In genomic region chr6:161061576-161061975, GRCh38 we compare ENCODE assay signal across 16 cellular contexts.
DNase-seq lines count a peak whose midpoint lies in the region; ATAC-seq, FAIRE-seq and TF ChIP-seq lines count a peak whose summit lies in the region.
"Had no signal": no experiment of that assay in that cellular context is flagged by ENCODE, and none has a peak within 500 bp of the region (broad histone marks: within the 10 kb centered on the region; RNA-seq: fewer than 3 reads in every experiment).

No MANE protein-coding gene starts in this region.

- intact Hi-C loops in heart right ventricle (cut with DNase I) = loop anchor here in 2 of 10 donors (10.0 kb wide), 1 partner anchor 127 kb away; no protein-coding TSS in a partner anchor

- no peak for TF ChIP-seq EP300 in SK-N-SH (IDR thresholded peaks at IDR 0.05; ENCODE audit: borderline replicate concordance in 1 of 2, low read depth in 1 of 2, low read length in 1 of 2)

- H3K79me2 ChIP-seq in SK-N-SH (ENCODE audit: insufficient read depth) = peaks cover 18% of the 10 kb centered on the region; the same call in 1 of the 2 replicates

- H3K27me3 ChIP-seq in SK-N-SH (ENCODE audit: insufficient read depth) (no peaks in the 10 kb centered on the region), HAP-1 (ENCODE audit: low read depth) (no peaks in the 10 kb centered on the region), heart right ventricle (no peaks in the 10 kb centered on the region)
- H3K27me3 ChIP-seq: BLaER1 had no signal

- H3K4me2 ChIP-seq in SK-N-SH = no peak overlapping the region
- H3K4me2 ChIP-seq: BLaER1 had no signal

- H3K27ac Mint-ChIP-seq in activated T-helper 17 cell treated with anti-CD3 and anti-CD28 coated beads, Interleukin-2, amount 50 U/mL, for 72 hours = peak overlapping the region; percentile 84
- H3K27ac Mint-ChIP-seq: CD14-positive monocyte had no signal

- POLR2A ChIA-PET in SK-N-SH (lab: Yijun Ruan, JAX) = no interaction called here

- H3F3A ChIP-seq in SK-N-SH (replicated peaks; ENCODE audit: insufficient read depth) = no peaks in the 10 kb centered on the region

- CTCF ChIA-PET in SK-N-SH (lab: Yijun Ruan, JAX) = interaction anchor here (0.6 kb wide), 1 partner anchor 25 kb away, joined by 3 read pairs; no protein-coding TSS in a partner anchor

- H3K4me1 ChIP-seq in SK-N-SH (ENCODE audit: control insufficient read depth in 1 of 2, insufficient read depth in 2 of 2, low read depth in 1 of 2, low read length in 1 of 2) (peaks cover 0 to 6% of the 10 kb centered on the region in 2 experiments; a peak in 2 of 4 replicates), HAP-1 (no peaks in the 10 kb centered on the region; the same call in 1 of the 2 replicates), heart right ventricle (peaks cover 0 to 8% (median 0%) of the 10 kb centered on the region in 9 donors)

- H2AFZ ChIP-seq in SK-N-SH (ENCODE audit: low read depth) = no peak overlapping the region

- H3K9me2 ChIP-seq in SK-N-SH = no peaks in the 10 kb centered on the region

- peak; percentile 61 for FAIRE-seq in endometrium (lab: Jason Lieb, UNC)
- FAIRE-seq: H1 had no signal

- TF ChIP-seq CTCF in SK-N-SH (IDR thresholded peaks at IDR 0.05) = no peak
- TF ChIP-seq CTCF in heart right ventricle (IDR thresholded peaks at IDR 0.05) = no peak

- H3K9me3 ChIP-seq in SK-N-SH (no peaks in the 10 kb centered on the region), HAP-1 (no peaks in the 10 kb centered on the region), heart right ventricle (peaks cover 0 to 7% (median 0%) of the 10 kb centered on the region in 11 donors)

- no peaks in the 10 kb centered on the region for H3K36me3 ChIP-seq in SK-N-SH (replicated peaks in 1 of 2; ENCODE audit: control insufficient read depth in 1 of 2, insufficient read depth in 2 of 2, low read length in 1 of 2)
- H3K36me3 ChIP-seq in HAP-1 (replicated peaks) = no peaks in the 10 kb centered on the region
- H3K36me3 ChIP-seq in heart right ventricle = no peaks in the 10 kb centered on the region

- no peak for TF ChIP-seq RAD21 in SK-N-SH (IDR thresholded peaks at IDR 0.05; ENCODE audit: low read length)

- ATAC-seq in SK-N-SH treated with all-trans-retinoic acid at 6 μM for 48 hours (no peak), heart right ventricle (no peak)
- ATAC-seq in activated T-helper 17 cell treated with anti-CD3 and anti-CD28 coated beads, Interleukin-2, amount 50 U/mL, for 72 hours (replicated peaks) = no peak

- H3K4me1 Mint-ChIP-seq in activated T-helper 17 cell treated with anti-CD3 and anti-CD28 coated beads, Interleukin-2, amount 50 U/mL, for 72 hours = peaks cover 36% of the 10 kb centered on the region
- H3K4me1 Mint-ChIP-seq: CD14-positive monocyte had no signal

- 94% methylated on average over 3 of the region's 3 CpGs for WGBS in SK-N-SH (ENCODE audit: low lambda C conversion rate)
- 99 to 100% methylated on average over 3 of the region's 3 CpGs for WGBS in heart right ventricle, 2 donors

- in situ Hi-C loops in HAP-1 (cut with MboI; ENCODE audit: low sequenced_read_pairs) = no loop called here

- H3K27me3 Mint-ChIP-seq in activated T-helper 17 cell treated with anti-CD3 and anti-CD28 coated beads, Interleukin-2, amount 50 U/mL, for 72 hours = no peaks in the 10 kb centered on the region
- H3K27me3 Mint-ChIP-seq: CD4-positive, alpha-beta memory T cell had no signal

- no peaks in the 10 kb centered on the region for H4K20me1 ChIP-seq in SK-N-SH (ENCODE audit: insufficient read depth)

- peaks cover 32% of the 10 kb centered on the region for H3K36me3 Mint-ChIP-seq in activated T-helper 17 cell treated with anti-CD3 and anti-CD28 coated beads, Interleukin-2, amount 50 U/mL, for 72 hours (ENCODE audit: low read depth)

- H3K27ac ChIP-seq in SK-N-SH (ENCODE audit: low read depth in 2 of 2, low read length in 1 of 2) (no peak overlapping the region), heart right ventricle (no peak overlapping the region)
- H3K27ac ChIP-seq: BLaER1, HL-60 had no signal

- H3K4me3 ChIP-seq in SK-N-SH (ENCODE audit: low read depth in 2 of 2, low read length in 1 of 2) (no peak overlapping the region), HAP-1 (no peak overlapping the region), heart right ventricle (no peak overlapping the region)
- H3K4me3 ChIP-seq: BLaER1 had no signal

- no peak overlapping the region for H3K9ac ChIP-seq in SK-N-SH
- H3K9ac ChIP-seq: BLaER1 had no signal

- H3K9me3 Mint-ChIP-seq in activated T-helper 17 cell treated with anti-CD3 and anti-CD28 coated beads, Interleukin-2, amount 50 U/mL, for 72 hours = no peaks in the 10 kb centered on the region

- no peak overlapping the region for H3K4me3 Mint-ChIP-seq in activated T-helper 17 cell treated with anti-CD3 and anti-CD28 coated beads, Interleukin-2, amount 50 U/mL, for 72 hours
- H3K4me3 Mint-ChIP-seq: CD14-positive monocyte; CD4-positive, alpha-beta memory T cell had no signal

- DNase-seq in SK-N-SH = no peak
- DNase-seq in HAP-1 (ENCODE audit: low spot score in 2 of 2) = no peak
- DNase-seq in heart right ventricle = no peak
- DNase-seq in NCI-H1048 (lab: John Stamatoyannopoulos, UW) = no peak
- DNase-seq: CD4-positive, alpha-beta memory T cell; DMS153; DMS79; GDM1; HCEC 1CT had no signal

TF ChIP-seq in SK-N-SH treated with all-trans-retinoic acid at 6 μM for 48 hours, 23 proteins besides CTCF, POLR2A, EP300 and RAD21:
- TF ChIP-seq ESRRG (CRISPR knock-in tag; IDR thresholded peaks at IDR 0.05) = no peak
- peak; percentile 89 for TF ChIP-seq ZNF8 (CRISPR knock-in tag; IDR thresholded peaks at IDR 0.05)

TF ChIP-seq in SK-N-SH, 30 proteins besides CTCF, POLR2A, EP300 and RAD21:
- TF ChIP-seq FOXJ3 (CRISPR knock-in tag; IDR thresholded peaks at IDR 0.05) (no peak), FOSL2 (IDR thresholded peaks at IDR 0.05; ENCODE audit: borderline replicate concordance, low read depth) (no peak), TEAD4 (IDR thresholded peaks at IDR 0.05; ENCODE audit: borderline replicate concordance, insufficient read depth) (no peak), PBX3 (IDR thresholded peaks at IDR 0.05) (no peak), REST (IDR thresholded peaks at IDR 0.05; ENCODE audit: low read depth, low read length) (no peak), MXI1 (IDR thresholded peaks at IDR 0.05; ENCODE audit: low read depth, low read length) (no peak), TCF12 (IDR thresholded peaks at IDR 0.05) (no peak), EZH2phosphoT487 (IDR thresholded peaks at IDR 0.05; ENCODE audit: borderline replicate concordance, low read depth) (no peak), YY1 (IDR thresholded peaks at IDR 0.05; ENCODE audit: low read depth) (no peak), GATA2 (CRISPR knock-in tag; IDR thresholded peaks at IDR 0.05) (no peak), NFIC (IDR thresholded peaks at IDR 0.05; ENCODE audit: borderline replicate concordance) (no peak), TAF1 (IDR thresholded peaks at IDR 0.05; ENCODE audit: borderline replicate concordance, low read depth, low read length) (no peak), ZBTB33 (IDR thresholded peaks at IDR 0.05; ENCODE audit: borderline replicate concordance, low read depth) (no peak), POLR2AphosphoS5 (IDR thresholded peaks at IDR 0.05; ENCODE audit: low read depth, low read length) (no peak), ELF1 (IDR thresholded peaks at IDR 0.05) (no peak)
